In the genomic region with DNA sequence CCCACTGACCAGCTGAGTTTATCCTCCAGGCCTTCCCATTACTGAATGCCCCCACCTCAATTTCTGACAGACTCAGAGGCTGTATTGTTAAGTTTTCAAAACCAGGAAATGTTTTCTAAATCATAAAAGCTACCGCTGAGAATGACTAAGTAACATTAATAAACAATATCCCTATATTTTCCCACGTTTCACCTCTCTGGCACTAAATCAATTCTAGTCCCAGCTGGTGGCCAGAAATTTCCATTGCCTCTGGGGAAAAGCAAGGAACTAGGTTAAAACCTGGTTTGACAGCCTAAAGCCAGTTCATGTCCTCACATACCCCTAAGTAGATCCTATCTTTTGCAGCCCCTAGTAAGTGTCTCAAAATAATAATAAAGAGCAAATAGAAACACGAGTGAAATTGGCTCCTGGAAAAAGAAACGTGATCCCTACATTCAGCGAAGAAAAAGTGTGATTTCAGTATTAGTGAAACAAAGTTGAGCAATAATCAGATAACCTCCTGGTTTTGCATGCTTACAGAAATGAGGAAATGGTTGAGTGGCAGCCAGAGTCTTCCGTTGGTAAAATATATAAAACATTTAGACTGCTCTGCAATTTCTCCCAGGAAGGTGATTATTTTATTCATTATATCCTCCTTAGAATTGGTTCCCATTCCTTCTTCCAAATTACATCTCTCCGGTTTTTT, we compare ENCODE assay signal across 13 cellular contexts.
A peak's percentile ranks its signal among the peaks of the same experiment; 100 is the strongest.
DNase-seq lines count a peak whose midpoint lies in the region; ATAC-seq and TF ChIP-seq lines count a peak whose summit lies in the region.
"Had no signal": no experiment of that assay in that cellular context is flagged by ENCODE, and none has a peak within 500 bp of the region (broad histone marks: within the 10 kb centered on the region; RNA-seq: fewer than 3 reads in every experiment).

No MANE protein-coding gene starts in this region.

- POLR2A ChIA-PET in CD4-positive, alpha-beta T cell (lab: Charles Lee): no interaction called here

- H3K4me3 ChIP-seq in OCI-LY3 (ENCODE audit: low read length) (no peak overlapping the region), parathyroid adenoma (ENCODE audit: low read depth, low read length) (no peak overlapping the region)
- H3K4me3 ChIP-seq: adrenal gland had no signal

- H2AFZ ChIP-seq in OCI-LY3 (ENCODE audit: low read depth, low read length) (no peak overlapping the region), parathyroid adenoma (no peak overlapping the region)

- TF ChIP-seq CTCF in OCI-LY3 (IDR thresholded peaks at IDR 0.05; ENCODE audit: low read depth, low read length) (no peak), parathyroid adenoma (IDR thresholded peaks at IDR 0.05) (no peak)
- no peak for TF ChIP-seq CTCF in CD4-positive, alpha-beta T cell (IDR thresholded peaks at IDR 0.05)

- DNase-seq in HT1080 (ENCODE audit: low read depth) (peak; percentile 3), dermis blood vessel endothelial cell (peak; percentile 84), substantia nigra (lab: John Stamatoyannopoulos, UW) (no peak)
- DNase-seq in CD4-positive, alpha-beta T cell: no peak
- DNase-seq in activated effector memory CD4-positive, alpha-beta T cell treated with anti-CD3 and anti-CD28 coated beads, Interleukin-2, amount 50 U/mL, for 16 hours: no peak
- DNase-seq: activated T-cell treated with anti-CD3 and anti-CD28 coated beads for 4 hours, NCI-H146, nephron progenitor cell had no signal

- H3K27me3 ChIP-seq in OCI-LY3 (ENCODE audit: low read depth, low read length) (peaks cover 71% of the 10 kb centered on the region), parathyroid adenoma (ENCODE audit: control insufficient read depth, insufficient read depth, low read length) (no peaks in the 10 kb centered on the region)
- no peaks in the 10 kb centered on the region for H3K27me3 ChIP-seq in CD4-positive, alpha-beta T cell (ENCODE audit: control insufficient read depth, insufficient read depth, low read length)

- H3K4me2 ChIP-seq in OCI-LY3 (ENCODE audit: low read length): peak overlapping the region; percentile 38
- H3K4me2 ChIP-seq in parathyroid adenoma (ENCODE audit: low read length): peak overlapping the region; percentile 42

- peaks cover 32% of the 10 kb centered on the region for H3K27me3 Mint-ChIP-seq in CD4-positive, alpha-beta T cell

- no peak overlapping the region for H3K4me3 Mint-ChIP-seq in CD4-positive, alpha-beta T cell
- H3K4me3 Mint-ChIP-seq: nephron progenitor cell had no signal

- H3K9me3 Mint-ChIP-seq in CD4-positive, alpha-beta T cell: no peaks in the 10 kb centered on the region
- H3K9me3 Mint-ChIP-seq: nephron progenitor cell had no signal

- no peak overlapping the region for H3K27ac Mint-ChIP-seq in CD4-positive, alpha-beta T cell
- H3K27ac Mint-ChIP-seq: nephron progenitor cell had no signal

- no peak overlapping the region for H3K9ac ChIP-seq in OCI-LY3 (ENCODE audit: low read length)
- no peak overlapping the region for H3K9ac ChIP-seq in parathyroid adenoma

- no peaks in the 10 kb centered on the region for H3K79me2 ChIP-seq in OCI-LY3 (ENCODE audit: low read length)
- no peaks in the 10 kb centered on the region for H3K79me2 ChIP-seq in parathyroid adenoma

- H3K36me3 ChIP-seq in OCI-LY3 (replicated peaks; ENCODE audit: low read depth, low read length) (no peaks in the 10 kb centered on the region), parathyroid adenoma (ENCODE audit: control insufficient read depth, insufficient read depth, low read length) (no peaks in the 10 kb centered on the region)
- H3K36me3 ChIP-seq: adrenal gland had no signal

- H3K27ac ChIP-seq in OCI-LY3 (ENCODE audit: low read length) (no peak overlapping the region), parathyroid adenoma (peak overlapping the region; percentile 34), substantia nigra (ENCODE audit: low read depth, low read length, poor library complexity, severe bottlenecking) (no peak overlapping the region)
- H3K27ac ChIP-seq in CD4-positive, alpha-beta T cell (ENCODE audit: low read depth, low read length): no peak overlapping the region
- H3K27ac ChIP-seq: adrenal gland, C4-2B had no signal

- H3K9me3 ChIP-seq in OCI-LY3 (ENCODE audit: insufficient read depth, low read length): no peaks in the 10 kb centered on the region
- H3K9me3 ChIP-seq in parathyroid adenoma (ENCODE audit: control insufficient read depth, low read length): no peaks in the 10 kb centered on the region
- H3K9me3 ChIP-seq in CD4-positive, alpha-beta T cell (ENCODE audit: control insufficient read depth, low read length): no peaks in the 10 kb centered on the region
- H3K9me3 ChIP-seq: adrenal gland had no signal

- H3K36me3 Mint-ChIP-seq in CD4-positive, alpha-beta T cell (ENCODE audit: low read depth): no peaks in the 10 kb centered on the region

- H4K20me1 ChIP-seq in OCI-LY3 (ENCODE audit: insufficient read depth, low read length): peaks cover 3% of the 10 kb centered on the region

- intact Hi-C loops in CD4-positive, alpha-beta T cell (cut with DNase I, micrococcal nuclease): no loop called here

- CTCF ChIA-PET in CD4-positive, alpha-beta T cell (lab: Charles Lee): no interaction called here

- H3K4me1 ChIP-seq in OCI-LY3 (ENCODE audit: low read length): peaks cover 18% of the 10 kb centered on the region
- peaks cover 26% of the 10 kb centered on the region for H3K4me1 ChIP-seq in parathyroid adenoma
- H3K4me1 ChIP-seq: adrenal gland had no signal

- ATAC-seq in GM21528 (IDR thresholded peaks at IDR 0.05; ENCODE audit: low FRiP score, unreplicated experiment): no peak
- no peak for ATAC-seq in CD4-positive, alpha-beta T cell (ENCODE audit: poor library complexity)

- no peaks in the 10 kb centered on the region for H3K4me1 Mint-ChIP-seq in CD4-positive, alpha-beta T cell (ENCODE audit: low read depth)

Comparison
In these comparisons a context has a peak if more than half of its experiments do, and no peak if none do; other contexts are left out.
1. DNase-seq: peak in HT1080 (single experiment) and dermis blood vessel endothelial cell (single experiment); none in CD4-positive, alpha-beta T cell (0 of 10), substantia nigra (0 of 49) and activated effector memory CD4-positive, alpha-beta T cell treated with anti-CD3 and anti-CD28 coated beads, Interleukin-2, amount 50 U/mL, for 16 hours (single experiment).